ENCODE assay signal across 1 cellular context in the genomic region with DNA sequence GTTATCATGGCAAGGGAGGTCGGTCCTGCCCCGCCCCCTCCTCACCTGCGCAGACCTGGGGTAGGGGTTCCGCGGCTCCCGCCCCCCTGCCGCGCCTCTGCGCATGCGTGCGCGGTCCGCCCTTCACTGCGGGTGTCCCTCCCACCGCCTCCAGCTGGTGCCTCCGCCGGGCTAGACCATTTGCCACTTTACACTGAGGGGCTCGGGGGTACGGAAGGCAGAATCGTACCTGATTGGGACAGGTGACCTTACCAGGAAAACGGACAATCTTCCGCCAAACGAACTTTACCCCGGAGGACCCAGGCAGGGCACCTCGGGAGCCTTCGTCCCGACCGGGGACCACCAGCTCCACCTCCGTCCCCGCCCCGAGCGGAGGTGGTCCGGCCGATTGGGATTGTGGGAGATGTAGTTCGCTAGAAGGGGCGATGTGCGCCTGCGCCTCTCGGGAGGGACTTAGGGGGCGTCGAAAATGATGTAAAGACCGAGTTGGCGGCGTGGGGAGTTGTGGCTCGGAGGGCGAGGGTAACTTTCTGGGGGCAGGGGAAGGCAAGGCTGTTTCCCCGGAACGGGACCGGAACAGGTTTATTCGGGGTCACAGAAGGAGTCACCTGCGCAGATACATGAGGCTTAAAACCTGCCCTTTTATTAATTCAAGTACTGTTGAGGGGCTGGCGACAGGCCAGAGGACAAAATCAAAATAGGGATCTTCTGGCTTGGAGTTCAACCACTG.
TF ChIP-seq lines count a peak whose summit lies in the region.

A gene with protein sequence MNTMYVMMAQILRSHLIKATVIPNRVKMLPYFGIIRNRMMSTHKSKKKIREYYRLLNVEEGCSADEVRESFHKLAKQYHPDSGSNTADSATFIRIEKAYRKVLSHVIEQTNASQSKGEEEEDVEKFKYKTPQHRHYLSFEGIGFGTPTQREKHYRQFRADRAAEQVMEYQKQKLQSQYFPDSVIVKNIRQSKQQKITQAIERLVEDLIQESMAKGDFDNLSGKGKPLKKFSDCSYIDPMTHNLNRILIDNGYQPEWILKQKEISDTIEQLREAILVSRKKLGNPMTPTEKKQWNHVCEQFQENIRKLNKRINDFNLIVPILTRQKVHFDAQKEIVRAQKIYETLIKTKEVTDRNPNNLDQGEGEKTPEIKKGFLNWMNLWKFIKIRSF (minus strand): TSS at position 344 of the 730 bp plus-strand sequence. CDS start 2,323 bp downstream, outside the sequence.

TF ChIP-seq in HepG2, 621 proteins besides CTCF, POLR2A, EP300 and RAD21 (continued from another document and continues in another):
- TF ChIP-seq, protein P1, sequence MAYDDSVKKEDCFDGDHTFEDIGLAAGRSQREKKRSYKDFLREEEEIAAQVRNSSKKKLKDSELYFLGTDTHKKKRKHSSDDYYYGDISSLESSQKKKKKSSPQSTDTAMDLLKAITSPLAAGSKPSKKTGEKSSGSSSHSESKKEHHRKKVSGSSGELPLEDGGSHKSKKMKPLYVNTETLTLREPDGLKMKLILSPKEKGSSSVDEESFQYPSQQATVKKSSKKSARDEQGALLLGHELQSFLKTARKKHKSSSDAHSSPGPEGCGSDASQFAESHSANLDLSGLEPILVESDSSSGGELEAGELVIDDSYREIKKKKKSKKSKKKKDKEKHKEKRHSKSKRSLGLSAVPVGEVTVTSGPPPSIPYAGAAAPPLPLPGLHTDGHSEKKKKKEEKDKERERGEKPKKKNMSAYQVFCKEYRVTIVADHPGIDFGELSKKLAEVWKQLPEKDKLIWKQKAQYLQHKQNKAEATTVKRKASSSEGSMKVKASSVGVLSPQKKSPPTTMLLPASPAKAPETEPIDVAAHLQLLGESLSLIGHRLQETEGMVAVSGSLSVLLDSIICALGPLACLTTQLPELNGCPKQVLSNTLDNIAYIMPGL (CRISPR knock-in tag; IDR thresholded peaks at IDR 0.05; ENCODE audit: borderline replicate concordance in 1 of 2, low read depth in 1 of 2) = peak; percentile 8 to 81; a peak in 2 of 4 replicates
- no peak for TF ChIP-seq SNRNP70 (IDR thresholded peaks at IDR 0.05; ENCODE audit: low read depth, low read length)
- no peak for TF ChIP-seq NFE2L2 (IDR thresholded peaks at IDR 0.05; ENCODE audit: low read length)
- no peak for TF ChIP-seq ZNF619 (CRISPR knock-in tag; IDR thresholded peaks at IDR 0.05)
- TF ChIP-seq ARNT (IDR thresholded peaks at IDR 0.05) = no peak
- TF ChIP-seq, protein P2, sequence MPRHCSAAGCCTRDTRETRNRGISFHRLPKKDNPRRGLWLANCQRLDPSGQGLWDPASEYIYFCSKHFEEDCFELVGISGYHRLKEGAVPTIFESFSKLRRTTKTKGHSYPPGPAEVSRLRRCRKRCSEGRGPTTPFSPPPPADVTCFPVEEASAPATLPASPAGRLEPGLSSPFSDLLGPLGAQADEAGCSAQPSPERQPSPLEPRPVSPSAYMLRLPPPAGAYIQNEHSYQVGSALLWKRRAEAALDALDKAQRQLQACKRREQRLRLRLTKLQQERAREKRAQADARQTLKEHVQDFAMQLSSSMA (CRISPR knock-in tag; IDR thresholded peaks at IDR 0.05) = peak; percentile 61; the same call in 1 of the 2 replicates
- TF ChIP-seq ETV6 (CRISPR knock-in tag; conservative IDR thresholded peaks at IDR 0.05) = no peak
- TF ChIP-seq JDP2 (CRISPR knock-in tag; IDR thresholded peaks at IDR 0.05; ENCODE audit: borderline replicate concordance) = no peak
- TF ChIP-seq HNRNPUL1 (IDR thresholded peaks at IDR 0.05; ENCODE audit: low read depth, low read length) = no peak
- TF ChIP-seq CBX2 (IDR thresholded peaks at IDR 0.05; ENCODE audit: low read depth, low read length) = no peak
- TF ChIP-seq CBX2 (CRISPR knock-in tag; IDR thresholded peaks at IDR 0.05; ENCODE audit: low read depth) = no peak
- TF ChIP-seq ZNF670 (CRISPR knock-in tag; IDR thresholded peaks at IDR 0.05; ENCODE audit: borderline replicate concordance) = no peak
- peak; percentile 50 for TF ChIP-seq ZFY (CRISPR knock-in tag; IDR thresholded peaks at IDR 0.05)
- TF ChIP-seq, protein P3, sequence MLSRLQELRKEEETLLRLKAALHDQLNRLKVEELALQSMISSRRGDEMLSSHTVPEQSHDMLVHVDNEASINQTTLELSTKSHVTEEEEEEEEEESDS (CRISPR knock-in tag; IDR thresholded peaks at IDR 0.05; ENCODE audit: borderline replicate concordance) = no peak
- peak; percentile 88 for TF ChIP-seq HDAC1 (CRISPR knock-in tag; IDR thresholded peaks at IDR 0.05)
- peak; percentile 53; the same call in 1 of the 2 replicates for TF ChIP-seq SALL2 (CRISPR knock-in tag; IDR thresholded peaks at IDR 0.05)
- TF ChIP-seq, protein P4, sequence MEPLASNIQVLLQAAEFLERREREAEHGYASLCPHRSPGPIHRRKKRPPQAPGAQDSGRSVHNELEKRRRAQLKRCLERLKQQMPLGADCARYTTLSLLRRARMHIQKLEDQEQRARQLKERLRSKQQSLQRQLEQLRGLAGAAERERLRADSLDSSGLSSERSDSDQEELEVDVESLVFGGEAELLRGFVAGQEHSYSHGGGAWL (CRISPR knock-in tag; IDR thresholded peaks at IDR 0.05) = peak; percentile 66; the same call in 1 of the 2 replicates
- TF ChIP-seq, protein P5, sequence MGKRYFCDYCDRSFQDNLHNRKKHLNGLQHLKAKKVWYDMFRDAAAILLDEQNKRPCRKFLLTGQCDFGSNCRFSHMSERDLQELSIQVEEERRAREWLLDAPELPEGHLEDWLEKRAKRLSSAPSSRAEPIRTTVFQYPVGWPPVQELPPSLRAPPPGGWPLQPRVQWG (CRISPR knock-in tag; IDR thresholded peaks at IDR 0.05; ENCODE audit: borderline replicate concordance, low read depth) = no peak
- 0 out of 2 replicates have a peak, but pooled peaks have one; percentile 78 for TF ChIP-seq ZNF136 (CRISPR knock-in tag; IDR thresholded peaks at IDR 0.05; ENCODE audit: low read depth)
- no peak for TF ChIP-seq ZC3H4 (CRISPR knock-in tag; IDR thresholded peaks at IDR 0.05; ENCODE audit: borderline replicate concordance)
- no peak for TF ChIP-seq NFYB (CRISPR knock-in tag; IDR thresholded peaks at IDR 0.05)
- no peak for TF ChIP-seq ATM (IDR thresholded peaks at IDR 0.05; ENCODE audit: borderline replicate concordance)
- TF ChIP-seq ZNF10 (CRISPR knock-in tag; IDR thresholded peaks at IDR 0.05; ENCODE audit: borderline replicate concordance, low read depth) = no peak
- TF ChIP-seq, protein P6, sequence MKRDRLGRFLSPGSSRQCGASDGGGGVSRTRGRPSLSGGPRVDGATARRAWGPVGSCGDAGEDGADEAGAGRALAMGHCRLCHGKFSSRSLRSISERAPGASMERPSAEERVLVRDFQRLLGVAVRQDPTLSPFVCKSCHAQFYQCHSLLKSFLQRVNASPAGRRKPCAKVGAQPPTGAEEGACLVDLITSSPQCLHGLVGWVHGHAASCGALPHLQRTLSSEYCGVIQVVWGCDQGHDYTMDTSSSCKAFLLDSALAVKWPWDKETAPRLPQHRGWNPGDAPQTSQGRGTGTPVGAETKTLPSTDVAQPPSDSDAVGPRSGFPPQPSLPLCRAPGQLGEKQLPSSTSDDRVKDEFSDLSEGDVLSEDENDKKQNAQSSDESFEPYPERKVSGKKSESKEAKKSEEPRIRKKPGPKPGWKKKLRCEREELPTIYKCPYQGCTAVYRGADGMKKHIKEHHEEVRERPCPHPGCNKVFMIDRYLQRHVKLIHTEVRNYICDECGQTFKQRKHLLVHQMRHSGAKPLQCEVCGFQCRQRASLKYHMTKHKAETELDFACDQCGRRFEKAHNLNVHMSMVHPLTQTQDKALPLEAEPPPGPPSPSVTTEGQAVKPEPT (CRISPR knock-in tag; IDR thresholded peaks at IDR 0.05; ENCODE audit: low read depth) = no peak
- peak; percentile 63; the same call in 1 of the 2 replicates for TF ChIP-seq ZNF792 (CRISPR knock-in tag; IDR thresholded peaks at IDR 0.05)
- 0 out of 2 replicates have a peak, but pooled peaks have one; percentile 63 for TF ChIP-seq SRY (CRISPR knock-in tag; IDR thresholded peaks at IDR 0.05)
- TF ChIP-seq PPARG (CRISPR knock-in tag; conservative IDR thresholded peaks at IDR 0.05) = no peak
- TF ChIP-seq, protein P7, sequence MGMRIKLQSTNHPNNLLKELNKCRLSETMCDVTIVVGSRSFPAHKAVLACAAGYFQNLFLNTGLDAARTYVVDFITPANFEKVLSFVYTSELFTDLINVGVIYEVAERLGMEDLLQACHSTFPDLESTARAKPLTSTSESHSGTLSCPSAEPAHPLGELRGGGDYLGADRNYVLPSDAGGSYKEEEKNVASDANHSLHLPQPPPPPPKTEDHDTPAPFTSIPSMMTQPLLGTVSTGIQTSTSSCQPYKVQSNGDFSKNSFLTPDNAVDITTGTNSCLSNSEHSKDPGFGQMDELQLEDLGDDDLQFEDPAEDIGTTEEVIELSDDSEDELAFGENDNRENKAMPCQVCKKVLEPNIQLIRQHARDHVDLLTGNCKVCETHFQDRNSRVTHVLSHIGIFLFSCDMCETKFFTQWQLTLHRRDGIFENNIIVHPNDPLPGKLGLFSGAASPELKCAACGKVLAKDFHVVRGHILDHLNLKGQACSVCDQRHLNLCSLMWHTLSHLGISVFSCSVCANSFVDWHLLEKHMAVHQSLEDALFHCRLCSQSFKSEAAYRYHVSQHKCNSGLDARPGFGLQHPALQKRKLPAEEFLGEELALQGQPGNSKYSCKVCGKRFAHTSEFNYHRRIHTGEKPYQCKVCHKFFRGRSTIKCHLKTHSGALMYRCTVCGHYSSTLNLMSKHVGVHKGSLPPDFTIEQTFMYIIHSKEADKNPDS (CRISPR knock-in tag; IDR thresholded peaks at IDR 0.05) = no peak
- TF ChIP-seq KMT2B (CRISPR knock-in tag; IDR thresholded peaks at IDR 0.05) = peak; percentile 78
- TF ChIP-seq, protein P8, sequence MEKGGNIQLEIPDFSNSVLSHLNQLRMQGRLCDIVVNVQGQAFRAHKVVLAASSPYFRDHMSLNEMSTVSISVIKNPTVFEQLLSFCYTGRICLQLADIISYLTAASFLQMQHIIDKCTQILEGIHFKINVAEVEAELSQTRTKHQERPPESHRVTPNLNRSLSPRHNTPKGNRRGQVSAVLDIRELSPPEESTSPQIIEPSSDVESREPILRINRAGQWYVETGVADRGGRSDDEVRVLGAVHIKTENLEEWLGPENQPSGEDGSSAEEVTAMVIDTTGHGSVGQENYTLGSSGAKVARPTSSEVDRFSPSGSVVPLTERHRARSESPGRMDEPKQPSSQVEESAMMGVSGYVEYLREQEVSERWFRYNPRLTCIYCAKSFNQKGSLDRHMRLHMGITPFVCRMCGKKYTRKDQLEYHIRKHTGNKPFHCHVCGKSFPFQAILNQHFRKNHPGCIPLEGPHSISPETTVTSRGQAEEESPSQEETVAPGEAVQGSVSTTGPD (CRISPR knock-in tag; IDR thresholded peaks at IDR 0.05) = no peak
- 0 out of 2 replicates have a peak, but pooled peaks have one; percentile 45 for TF ChIP-seq ESRRA (CRISPR knock-in tag; IDR thresholded peaks at IDR 0.05; ENCODE audit: low read depth)
- TF ChIP-seq, protein P9, sequence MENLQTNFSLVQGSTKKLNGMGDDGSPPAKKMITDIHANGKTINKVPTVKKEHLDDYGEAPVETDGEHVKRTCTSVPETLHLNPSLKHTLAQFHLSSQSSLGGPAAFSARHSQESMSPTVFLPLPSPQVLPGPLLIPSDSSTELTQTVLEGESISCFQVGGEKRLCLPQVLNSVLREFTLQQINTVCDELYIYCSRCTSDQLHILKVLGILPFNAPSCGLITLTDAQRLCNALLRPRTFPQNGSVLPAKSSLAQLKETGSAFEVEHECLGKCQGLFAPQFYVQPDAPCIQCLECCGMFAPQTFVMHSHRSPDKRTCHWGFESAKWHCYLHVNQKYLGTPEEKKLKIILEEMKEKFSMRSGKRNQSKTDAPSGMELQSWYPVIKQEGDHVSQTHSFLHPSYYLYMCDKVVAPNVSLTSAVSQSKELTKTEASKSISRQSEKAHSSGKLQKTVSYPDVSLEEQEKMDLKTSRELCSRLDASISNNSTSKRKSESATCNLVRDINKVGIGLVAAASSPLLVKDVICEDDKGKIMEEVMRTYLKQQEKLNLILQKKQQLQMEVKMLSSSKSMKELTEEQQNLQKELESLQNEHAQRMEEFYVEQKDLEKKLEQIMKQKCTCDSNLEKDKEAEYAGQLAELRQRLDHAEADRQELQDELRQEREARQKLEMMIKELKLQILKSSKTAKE (CRISPR knock-in tag; IDR thresholded peaks at IDR 0.05; ENCODE audit: borderline replicate concordance) = no peak
- TF ChIP-seq NRL (CRISPR knock-in tag; IDR thresholded peaks at IDR 0.05; ENCODE audit: borderline replicate concordance) = 0 out of 2 replicates have a peak, but pooled peaks have one; percentile 31
- TF ChIP-seq ZNF382 (CRISPR knock-in tag; IDR thresholded peaks at IDR 0.05; ENCODE audit: borderline replicate concordance) = no peak
- TF ChIP-seq ZNF674 (CRISPR knock-in tag; IDR thresholded peaks at IDR 0.05; ENCODE audit: low read depth) = no peak
- TF ChIP-seq, protein P10, sequence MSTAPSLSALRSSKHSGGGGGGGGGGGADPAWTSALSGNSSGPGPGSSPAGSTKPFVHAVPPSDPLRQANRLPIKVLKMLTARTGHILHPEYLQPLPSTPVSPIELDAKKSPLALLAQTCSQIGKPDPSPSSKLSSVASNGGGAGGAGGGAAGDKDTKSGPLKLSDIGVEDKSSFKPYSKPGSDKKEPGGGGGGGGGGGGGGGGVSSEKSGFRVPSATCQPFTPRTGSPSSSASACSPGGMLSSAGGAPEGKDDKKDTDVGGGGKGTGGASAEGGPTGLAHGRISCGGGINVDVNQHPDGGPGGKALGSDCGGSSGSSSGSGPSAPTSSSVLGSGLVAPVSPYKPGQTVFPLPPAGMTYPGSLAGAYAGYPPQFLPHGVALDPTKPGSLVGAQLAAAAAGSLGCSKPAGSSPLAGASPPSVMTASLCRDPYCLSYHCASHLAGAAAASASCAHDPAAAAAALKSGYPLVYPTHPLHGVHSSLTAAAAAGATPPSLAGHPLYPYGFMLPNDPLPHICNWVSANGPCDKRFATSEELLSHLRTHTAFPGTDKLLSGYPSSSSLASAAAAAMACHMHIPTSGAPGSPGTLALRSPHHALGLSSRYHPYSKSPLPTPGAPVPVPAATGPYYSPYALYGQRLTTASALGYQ (CRISPR knock-in tag; IDR thresholded peaks at IDR 0.05) = no peak
- TF ChIP-seq REL (CRISPR knock-in tag; conservative IDR thresholded peaks at IDR 0.05) = no peak
- no peak for TF ChIP-seq TEAD2 (CRISPR knock-in tag; IDR thresholded peaks at IDR 0.05)
- no peak for TF ChIP-seq CAMTA2 (CRISPR knock-in tag; IDR thresholded peaks at IDR 0.05; ENCODE audit: borderline replicate concordance)
- no peak for TF ChIP-seq ZNF878 (CRISPR knock-in tag; IDR thresholded peaks at IDR 0.05)
- TF ChIP-seq ZNF746 (CRISPR knock-in tag; IDR thresholded peaks at IDR 0.05) = peak; percentile 61; the same call in 1 of the 2 replicates
- TF ChIP-seq ZNF678 (CRISPR knock-in tag; IDR thresholded peaks at IDR 0.05) = no peak
- TF ChIP-seq ZNF7 (CRISPR knock-in tag; IDR thresholded peaks at IDR 0.05) = no peak
- no peak for TF ChIP-seq MED13 (CRISPR knock-in tag; IDR thresholded peaks at IDR 0.05)
- TF ChIP-seq ZNF253 (CRISPR knock-in tag; IDR thresholded peaks at IDR 0.05; ENCODE audit: borderline replicate concordance) = no peak
